In genomic region chr5:7868773-7869473, GRCh38 we compare ENCODE assay signal across 8 cellular contexts. TPM values are rescaled to one million over a fixed set of nuclear protein-coding genes. Genes with fewer than 3 reads are reported as not detected.
A peak's percentile ranks its signal among the peaks of the same experiment; 100 is the strongest.
DNase-seq lines count a peak whose midpoint lies in the region; ATAC-seq lines count a peak whose summit lies in the region.

Gene FASTKD3, minus strand, starts transcription at chr5:7869031. Its CDS starts 948 bp downstream, at chr5:7868083.
Gene MTRR, plus strand, starts transcription at chr5:7869148. Its CDS starts 1,647 bp downstream, at chr5:7870795.

- ATAC-seq in GM18499 (IDR thresholded peaks at IDR 0.05; ENCODE audit: insufficient read depth, unreplicated experiment): peak; percentile 88
- ATAC-seq in HG02943 (IDR thresholded peaks at IDR 0.05; ENCODE audit: low read depth, unreplicated experiment): peak; percentile 98
- ATAC-seq in right cardiac atrium: peak; percentile 100
- ATAC-seq in aorta (ENCODE audit: low FRiP score): peak; percentile 100

- H3K27ac ChIP-seq in right cardiac atrium (ENCODE audit: low read length): peak within 1 kb of the TSS; percentile 19
- peak within 1 kb of the TSS; percentile 70 for H3K27ac ChIP-seq in rectal smooth muscle tissue (ENCODE audit: low read depth, low read length)
- H3K27ac ChIP-seq in aorta (ENCODE audit: low read depth in 1 of 2, low read length in 2 of 2): peak within 1 kb of the TSS in 1 of 2 donors; percentile 23

- peak; percentile 84 for DNase-seq in NCI-H187 treated with DMSO at 0.1 percent for 48 hours (lab: John Stamatoyannopoulos, UW)
- peak; percentile 53 to 97 (median 91) for DNase-seq in anterior cingulate cortex (lab: John Stamatoyannopoulos, UW)
- DNase-seq in right cardiac atrium: peak; percentile 95 to 98 (median 97)
- peak; percentile 96 to 98 for DNase-seq in aorta

- H3K9me3 ChIP-seq in right cardiac atrium (ENCODE audit: control insufficient read depth, low read length): peaks cover 2% of the 10 kb centered on the region
- no peaks in the 10 kb centered on the region for H3K9me3 ChIP-seq in aorta (ENCODE audit: control insufficient read depth, low read length)

- peak within 1 kb of the TSS; percentile 70 for H3K4me3 ChIP-seq in right cardiac atrium (ENCODE audit: low read length)
- H3K4me3 ChIP-seq in rectal smooth muscle tissue (ENCODE audit: low read length): peak within 1 kb of the TSS; percentile 84
- peak within 1 kb of the TSS; percentile 57 to 64 for H3K4me3 ChIP-seq in aorta (ENCODE audit: low read length in 2 of 2)

- peak within 1 kb of the TSS; percentile 47 for H3K9ac ChIP-seq in rectal smooth muscle tissue (ENCODE audit: low read length)

- H3K36me3 ChIP-seq in rectal smooth muscle tissue (ENCODE audit: control insufficient read depth, insufficient read depth, low read length) (no peaks in the 10 kb centered on the region), aorta (ENCODE audit: control insufficient read depth in 1 of 2, insufficient read depth in 2 of 2, low read length in 1 of 2) (no peaks in the 10 kb centered on the region)

- WGBS in right cardiac atrium: under 1% methylated on average over 83 of the region's 83 CpGs
- 0 to 1% methylated on average over 68 to 83 of the region's 83 CpGs for WGBS in aorta, 2 donors

- H3K4me1 ChIP-seq in right cardiac atrium (ENCODE audit: control insufficient read depth, insufficient read depth, low read length) (no peaks in the 10 kb centered on the region), rectal smooth muscle tissue (ENCODE audit: control insufficient read depth, insufficient read depth, low read length) (peaks cover 12% of the 10 kb centered on the region), aorta (ENCODE audit: control insufficient read depth in 1 of 2, insufficient read depth in 2 of 2, low read length in 2 of 2) (no peaks in the 10 kb centered on the region)

- intact Hi-C loops in T-helper 2 cell treated with Interferon-gamma antibody and Interleukin-4, amounts not matched to agents 100 ng/mL and 5 ng/mL, for 36 hours (cut with micrococcal nuclease): loop anchor here (1.0 to 5.0 kb wide), 3 partner anchors 11 to 1257 kb away; partner anchors contain the start of gene TENT4A
- intact Hi-C loops in right cardiac atrium (cut with DNase I): no loop called here
- intact Hi-C loops in aorta (cut with DNase I): no loop called here

- H3K27me3 ChIP-seq in right cardiac atrium (ENCODE audit: control insufficient read depth, insufficient read depth) (no peaks in the 10 kb centered on the region), rectal smooth muscle tissue (ENCODE audit: control insufficient read depth, insufficient read depth, low read length) (no peaks in the 10 kb centered on the region), aorta (ENCODE audit: control insufficient read depth in 1 of 2, insufficient read depth in 2 of 2, low read length in 1 of 2) (no peaks in the 10 kb centered on the region)

RNA-seq across cellular contexts. Expression of gene FASTKD3, which starts in this region (rescaled TPM):
- 13.0 and 16.9 TPM in 2 replicates for total RNA-seq in T-helper 2 cell treated with Interferon-gamma antibody and Interleukin-4, amounts not matched to agents 100 ng/mL and 5 ng/mL, for 36 hours
- total RNA-seq in right cardiac atrium: 1 to 10 TPM; 3.5 to 5.8 (median 4.7) TPM
- 6.2 TPM for polyA plus RNA-seq in right cardiac atrium
- total RNA-seq in aorta: 1 to 10 TPM; 6.1 to 9.5 TPM
- 10 to 100 TPM; 11.8 to 17.9 TPM for polyA plus RNA-seq in aorta

RNA-seq across cellular contexts. Expression of gene MTRR, which starts in this region (rescaled TPM):
- 69.1 and 75.1 TPM in 2 replicates for total RNA-seq in T-helper 2 cell treated with Interferon-gamma antibody and Interleukin-4, amounts not matched to agents 100 ng/mL and 5 ng/mL, for 36 hours
- total RNA-seq in right cardiac atrium (10 to 100 TPM; 25.0 to 41.1 (median 34.1) TPM), aorta (10 to 100 TPM; 38.9 to 45.5 TPM)
- polyA plus RNA-seq in right cardiac atrium (15.0 TPM), aorta (10 to 100 TPM; 16.2 to 19.9 TPM)
